22 cellular contexts compared by ENCODE assay signal in genomic region chr1:157312270-157312812, GRCh38.
A peak's percentile ranks its signal among the peaks of the same experiment; 100 is the strongest.
DNase-seq lines count a peak whose midpoint lies in the region; ATAC-seq and TF ChIP-seq lines count a peak whose summit lies in the region.
"Had no signal": no experiment of that assay in that cellular context is flagged by ENCODE, and none has a peak within 500 bp of the region (broad histone marks: within the 10 kb centered on the region; RNA-seq: fewer than 3 reads in every experiment).

No MANE protein-coding gene starts in this region.

- H3K4me3 Mint-ChIP-seq in CD8-positive, alpha-beta memory T cell = no peak overlapping the region
- H3K4me3 Mint-ChIP-seq in activated T-cell treated with anti-CD3 and anti-CD28 coated beads, Interleukin-2, amount 50 U/mL, for 24 hours = no peak overlapping the region
- no peak overlapping the region for H3K4me3 Mint-ChIP-seq in osteocyte (ENCODE audit: unreplicated experiment)
- H3K4me3 Mint-ChIP-seq: CD8-positive, alpha-beta T cell; mesothelial cell of epicardium; T-helper 17 cell had no signal

- intact Hi-C loops in body of pancreas (cut with DNase I) = no loop called here

- peak; percentile 59 for ATAC-seq in body of pancreas
- ATAC-seq: CD8-positive, alpha-beta T cell; gastroesophageal sphincter; left colon; T-helper 17 cell had no signal

- CTCF ChIA-PET in CD8-positive, alpha-beta memory T cell (lab: Charles Lee) = no interaction called here

- DNase-seq in CD8-positive, alpha-beta memory T cell = no peak
- peak; percentile 16 for DNase-seq in M059J (ENCODE audit: low read depth)
- peak in 2 of 4 donors; percentile 27 to 34 for DNase-seq in body of pancreas
- peak; percentile 27 for DNase-seq in iris pigment epithelial cell (ENCODE audit: low read depth)
- DNase-seq in BE2C = no peak
- no peak for DNase-seq in NCI-H748 (lab: John Stamatoyannopoulos, UW; ENCODE audit: unreplicated experiment)
- DNase-seq in activated T-cell treated with anti-CD3 and anti-CD28 coated beads, Interleukin-2, amount 50 U/mL, for 24 hours = no peak
- DNase-seq in osteocyte (ENCODE audit: extremely low spot score, unreplicated experiment) = no peak
- DNase-seq: activated CD4-positive, alpha-beta T cell treated with anti-CD3 and anti-CD28 coated beads, Interleukin-2, amount 50 U/mL, for 48 hours; activated naive CD4-positive, alpha-beta T cell treated with anti-CD3 and anti-CD28 coated beads, Interleukin-2, amount 50 U/mL, for 16 hours; activated T-cell treated with anti-CD3 and anti-CD28 coated beads, Interleukin-2, amount 50 U/mL, for 1 hour; CD8-positive, alpha-beta T cell; DMS79 treated with DMSO at 0.1 percent for 48 hours; left colon; NCI-H1105 treated with DMSO at 0.1 percent for 48 hours; NCI-H69; SIG-M5; stimulated activated CD4-positive, alpha-beta T cell treated with anti-CD3 and anti-CD28 coated beads, Interleukin-12 subunit alpha, Interleukin-12 subunit beta, amount 100 ng/mL, for 4 hours; stimulated activated CD8-positive, alpha-beta memory T cell treated with anti-CD3 and anti-CD28 coated beads, Interleukin-4, amount 100 ng/mL, for 48 hours; T-helper 17 cell had no signal

- WGBS in body of pancreas, 2 donors = 52 to 62% methylated on average over 3 of the region's 3 CpGs

- H3K4me1 Mint-ChIP-seq in CD8-positive, alpha-beta memory T cell = no peaks in the 10 kb centered on the region
- no peaks in the 10 kb centered on the region for H3K4me1 Mint-ChIP-seq in activated T-cell treated with anti-CD3 and anti-CD28 coated beads, Interleukin-2, amount 50 U/mL, for 24 hours (ENCODE audit: low read depth)
- H3K4me1 Mint-ChIP-seq in osteocyte (ENCODE audit: unreplicated experiment) = no peaks in the 10 kb centered on the region

- H3K4me1 ChIP-seq in CD8-positive, alpha-beta memory T cell (ENCODE audit: insufficient read depth, low read length) = no peaks in the 10 kb centered on the region
- peaks cover 24% of the 10 kb centered on the region for H3K4me1 ChIP-seq in body of pancreas
- H3K4me1 ChIP-seq in BE2C = no peaks in the 10 kb centered on the region
- H3K4me1 ChIP-seq: gastroesophageal sphincter had no signal

- no peak for TF ChIP-seq CTCF in body of pancreas (IDR thresholded peaks at IDR 0.05)
- TF ChIP-seq CTCF in BE2C (IDR thresholded peaks at IDR 0.05; ENCODE audit: low read depth, low read length) = no peak
- no peak for TF ChIP-seq CTCF in osteocyte (IDR thresholded peaks at IDR 0.05)

- H3K36me3 Mint-ChIP-seq in CD8-positive, alpha-beta memory T cell = peaks cover 0 to 2% (median 0%) of the 10 kb centered on the region in 3 donors
- H3K36me3 Mint-ChIP-seq in activated T-cell treated with anti-CD3 and anti-CD28 coated beads, Interleukin-2, amount 50 U/mL, for 24 hours (ENCODE audit: low read depth) = no peaks in the 10 kb centered on the region
- H3K36me3 Mint-ChIP-seq in osteocyte (ENCODE audit: unreplicated experiment) = no peaks in the 10 kb centered on the region
- H3K36me3 Mint-ChIP-seq: CD8-positive, alpha-beta T cell; mesothelial cell of epicardium had no signal

- no peak overlapping the region for H3K4me3 ChIP-seq in CD8-positive, alpha-beta memory T cell (ENCODE audit: low read length)
- H3K4me3 ChIP-seq in body of pancreas (no peak overlapping the region), BE2C (ENCODE audit: low read depth, low read length) (no peak overlapping the region)
- H3K4me3 ChIP-seq: gastroesophageal sphincter had no signal

- H3K27ac ChIP-seq in CD8-positive, alpha-beta memory T cell (ENCODE audit: low read depth, low read length) = peak overlapping the region; percentile 48
- H3K27ac ChIP-seq in body of pancreas = no peak overlapping the region
- H3K27ac ChIP-seq: gastroesophageal sphincter had no signal

- H3K27me3 ChIP-seq in CD8-positive, alpha-beta memory T cell (ENCODE audit: insufficient read depth, low read length, poor library complexity, severe bottlenecking) = peaks cover 9% of the 10 kb centered on the region
- no peaks in the 10 kb centered on the region for H3K27me3 ChIP-seq in body of pancreas
- H3K27me3 ChIP-seq in BE2C = no peaks in the 10 kb centered on the region; the same call in 1 of the 2 replicates

- POLR2A ChIA-PET in CD8-positive, alpha-beta memory T cell (lab: Charles Lee) = no interaction called here

- H3K27ac Mint-ChIP-seq in CD8-positive, alpha-beta memory T cell = no peak overlapping the region
- H3K27ac Mint-ChIP-seq in activated T-cell treated with anti-CD3 and anti-CD28 coated beads, Interleukin-2, amount 50 U/mL, for 24 hours = no peak overlapping the region
- no peak overlapping the region for H3K27ac Mint-ChIP-seq in osteocyte (ENCODE audit: unreplicated experiment)
- H3K27ac Mint-ChIP-seq: CD8-positive, alpha-beta T cell; mesothelial cell of epicardium; T-helper 17 cell had no signal

- no peaks in the 10 kb centered on the region for H3K36me3 ChIP-seq in CD8-positive, alpha-beta memory T cell (ENCODE audit: insufficient read depth, low read length)
- H3K36me3 ChIP-seq in body of pancreas (replicated peaks in 1 of 2; ENCODE audit: insufficient read depth in 1 of 2, low read depth in 2 of 2) = no peaks in the 10 kb centered on the region
- no peaks in the 10 kb centered on the region for H3K36me3 ChIP-seq in BE2C
- H3K36me3 ChIP-seq: gastroesophageal sphincter had no signal

- H3K27me3 Mint-ChIP-seq in CD8-positive, alpha-beta memory T cell = peaks cover 31 to 63% of the 10 kb centered on the region in 2 donors
- H3K27me3 Mint-ChIP-seq in activated T-cell treated with anti-CD3 and anti-CD28 coated beads, Interleukin-2, amount 50 U/mL, for 24 hours = peaks cover 49% of the 10 kb centered on the region
- peaks cover 13% of the 10 kb centered on the region for H3K27me3 Mint-ChIP-seq in osteocyte (ENCODE audit: unreplicated experiment)

- TF ChIP-seq POLR2A in body of pancreas (IDR thresholded peaks at IDR 0.05) = no peak

- peaks cover 3 to 18% (median 12%) of the 10 kb centered on the region in 5 donors for H3K9me3 Mint-ChIP-seq in CD8-positive, alpha-beta memory T cell
- peaks cover 10% of the 10 kb centered on the region for H3K9me3 Mint-ChIP-seq in activated T-cell treated with anti-CD3 and anti-CD28 coated beads, Interleukin-2, amount 50 U/mL, for 24 hours
- H3K9me3 Mint-ChIP-seq in osteocyte (ENCODE audit: unreplicated experiment) = peaks cover 5% of the 10 kb centered on the region

- no peaks in the 10 kb centered on the region for H3K9me3 ChIP-seq in CD8-positive, alpha-beta memory T cell (ENCODE audit: low read length)
- H3K9me3 ChIP-seq in body of pancreas (no peaks in the 10 kb centered on the region), BE2C (no peaks in the 10 kb centered on the region)

Comparison
In these comparisons a context has a peak if more than half of its experiments do, and no peak if none do; other contexts are left out.
1. DNase-seq: peak in M059J (single experiment) and iris pigment epithelial cell (single experiment); none in CD8-positive, alpha-beta memory T cell (0 of 5), BE2C (single experiment), NCI-H748 (single experiment), activated T-cell treated with anti-CD3 and anti-CD28 coated beads, Interleukin-2, amount 50 U/mL, for 24 hours (single experiment) and osteocyte (single experiment).